Comparison of ENCODE assay signal across 16 cellular contexts in genomic region chr7:138458576-138459234, GRCh38. TPM values are rescaled to one million over a fixed set of nuclear protein-coding genes. Genes with fewer than 3 reads are reported as not detected.
A peak's percentile ranks its signal among the peaks of the same experiment; 100 is the strongest.
DNase-seq lines count a peak whose midpoint lies in the region; ATAC-seq, FAIRE-seq and TF ChIP-seq lines count a peak whose summit lies in the region.
"Had no signal": no experiment of that assay in that cellular context is flagged by ENCODE, and none has a peak within 500 bp of the region (broad histone marks: within the 10 kb centered on the region; RNA-seq: fewer than 3 reads in every experiment).

No MANE protein-coding gene starts in this region.

- H4K20me1 ChIP-seq in GM23248 (ENCODE audit: insufficient read depth), result no peaks in the 10 kb centered on the region
- H4K20me1 ChIP-seq in endothelial cell of umbilical vein (replicated peaks; ENCODE audit: control insufficient read depth, extremely low read depth, insufficient read depth, low read length), result no peaks in the 10 kb centered on the region

- H3K9me1 ChIP-seq in endothelial cell of umbilical vein (replicated peaks; ENCODE audit: control insufficient read depth, extremely low read depth, insufficient read depth, low read length), result no peaks in the 10 kb centered on the region

- dilution Hi-C loops in endothelial cell of umbilical vein (cut with MboI; ENCODE audit: extremely low pct_ligation_motif_present, low sequenced_read_pairs), result no loop called here

- H3K4me2 ChIP-seq in GM23248 (ENCODE audit: unreplicated experiment) (peak overlapping the region; percentile 84), endothelial cell of umbilical vein (ENCODE audit: insufficient read depth, low read length) (peak overlapping the region; percentile 88)

- TF ChIP-seq CTCF in endothelial cell of umbilical vein (IDR thresholded peaks at IDR 0.05; ENCODE audit: extremely low read depth in 1 of 2, insufficient read depth in 1 of 2, low read depth in 1 of 2, low read length in 2 of 2) (no peak), psoas muscle (IDR thresholded peaks at IDR 0.05) (no peak)

- no TSS peak for BruUV-seq in endothelial cell of umbilical vein (replicated peaks; lab: Mats Ljungman, UMichigan)

- H3K27ac Mint-ChIP-seq in natural killer cell treated with Interleukin-12 subunit alpha and Interleukin-12 subunit beta and Interleukin-15 and Interleukin-18, amount 100 ng/mL, for 72 hours, result peak overlapping the region in 1 of 2 donors; percentile 52

- ATAC-seq in natural killer cell treated with Interleukin-12 subunit alpha and Interleukin-12 subunit beta and Interleukin-15 and Interleukin-18, amount 100 ng/mL, for 72 hours, result no peak
- ATAC-seq in esophagus mucosa (no peak), psoas muscle (no peak), GM21717 (IDR thresholded peaks at IDR 0.05; ENCODE audit: unreplicated experiment) (no peak)
- ATAC-seq: effector memory CD8-positive, alpha-beta T cell; left lobe of liver had no signal

- no peak for TF ChIP-seq POLR2A in endothelial cell of umbilical vein (IDR thresholded peaks at IDR 0.05; ENCODE audit: low read depth, low read length)

- H3K4me1 ChIP-seq in GM23248 (ENCODE audit: insufficient read depth), result peaks cover 6% of the 10 kb centered on the region; the same call in 1 of the 2 replicates
- H3K4me1 ChIP-seq in NT2/D1 (ENCODE audit: insufficient read depth, insufficient read length), result no peaks in the 10 kb centered on the region
- H3K4me1 ChIP-seq in endothelial cell of umbilical vein (ENCODE audit: control insufficient read depth, extremely low read depth, insufficient read depth, low read length), result peaks cover 5% of the 10 kb centered on the region
- H3K4me1 ChIP-seq in psoas muscle, result peaks cover 2% of the 10 kb centered on the region

- peaks cover 3 to 9% of the 10 kb centered on the region in 2 donors for H3K27me3 Mint-ChIP-seq in natural killer cell treated with Interleukin-12 subunit alpha and Interleukin-12 subunit beta and Interleukin-15 and Interleukin-18, amount 100 ng/mL, for 72 hours
- H3K27me3 Mint-ChIP-seq: effector memory CD8-positive, alpha-beta T cell had no signal

- in situ Hi-C loops in GM23248 (cut with MboI), result no loop called here

- DNase-seq in GM23248 (no peak), NT2/D1 (ENCODE audit: low read depth, low spot score) (peak; percentile 87), endothelial cell of umbilical vein (ENCODE audit: low read depth, low spot score) (no peak), psoas muscle (no peak), NCI-H146 treated with DMSO at 0.1 percent for 48 hours (lab: John Stamatoyannopoulos, UW; ENCODE audit: unreplicated experiment) (no peak)
- no peak for DNase-seq in natural killer cell treated with Interleukin-12 subunit alpha and Interleukin-12 subunit beta and Interleukin-15 and Interleukin-18, amount 100 ng/mL, for 72 hours (ENCODE audit: low spot score)
- DNase-seq: activated T-cell treated with anti-CD3 and anti-CD28 coated beads, Interleukin-2, amount 50 U/mL, for 1 hour; CD4-positive, CD25-positive, alpha-beta regulatory T cell; effector memory CD8-positive, alpha-beta T cell; GF-D8; NCI-H2081 treated with DMSO at 0.1 percent for 48 hours; NK-92 treated with Interleukin-12 subunit alpha and Interleukin-12 subunit beta, amount 100 ng/mL, for 24 hours had no signal

- H3K9me3 ChIP-seq in GM23248 (ENCODE audit: low read depth) (no peaks in the 10 kb centered on the region), NT2/D1 (ENCODE audit: insufficient read depth, low read length) (peaks cover 12% of the 10 kb centered on the region; the same call in 1 of the 2 replicates), endothelial cell of umbilical vein (replicated peaks; ENCODE audit: control insufficient read depth, insufficient read depth, low read length) (no peaks in the 10 kb centered on the region), psoas muscle (no peaks in the 10 kb centered on the region)
- H3K9me3 ChIP-seq: gastroesophageal sphincter had no signal

- H3K27ac ChIP-seq in GM23248, result no peak overlapping the region
- H3K27ac ChIP-seq in endothelial cell of umbilical vein (ENCODE audit: insufficient read depth, low read depth, low read length), result no peak overlapping the region
- no peak overlapping the region for H3K27ac ChIP-seq in psoas muscle

- H3K9me2 ChIP-seq in GM23248 (ENCODE audit: insufficient read depth), result no peaks in the 10 kb centered on the region

- WGBS in GM23248 (ENCODE audit: low coverage in 1 of 2, low lambda C conversion rate in 2 of 2, missing lambda C conversion rate in 2 of 2), 2 experiments, result 39 to 40% methylated on average over 13 of the region's 13 CpGs
- whole genome bisulfite sequencing in psoas muscle, 3 donors, result 73 to 77% (median 76%) methylated on average over 13 of the region's 13 CpGs

- H3K79me2 ChIP-seq in GM23248 (ENCODE audit: insufficient read depth) (peaks cover 23% of the 10 kb centered on the region), endothelial cell of umbilical vein (ENCODE audit: control insufficient read depth, insufficient read depth, low read length) (peaks cover 24% of the 10 kb centered on the region)

- intact Hi-C loops in endothelial cell of umbilical vein (cut with micrococcal nuclease), result no loop called here
- intact Hi-C loops in psoas muscle (cut with DNase I), result no loop called here

- peaks cover 12 to 28% of the 10 kb centered on the region in 2 donors for H3K4me1 Mint-ChIP-seq in natural killer cell treated with Interleukin-12 subunit alpha and Interleukin-12 subunit beta and Interleukin-15 and Interleukin-18, amount 100 ng/mL, for 72 hours (ENCODE audit: low read depth in 2 of 2)

- H2AFZ ChIP-seq in GM23248 (peak overlapping the region; percentile 90), endothelial cell of umbilical vein (ENCODE audit: low read depth, low read length) (no peak overlapping the region)

- POLR2A ChIA-PET in endothelial cell of umbilical vein (lab: Charles Lee), result no interaction called here

- H3K36me3 ChIP-seq in GM23248 (ENCODE audit: low read depth) (no peaks in the 10 kb centered on the region), NT2/D1 (ENCODE audit: insufficient read depth, insufficient read length, low read length) (peaks cover 8% of the 10 kb centered on the region), endothelial cell of umbilical vein (ENCODE audit: control insufficient read depth in 2 of 2, extremely low read depth in 1 of 2, insufficient read depth in 2 of 2, low read length in 2 of 2) (no peaks in the 10 kb centered on the region), psoas muscle (ENCODE audit: insufficient read depth in 1 of 2, low read depth in 1 of 2) (no peaks in the 10 kb centered on the region)
- H3K36me3 ChIP-seq: gastroesophageal sphincter had no signal

- peak overlapping the region; percentile 43 for H3K4me3 Mint-ChIP-seq in natural killer cell treated with Interleukin-12 subunit alpha and Interleukin-12 subunit beta and Interleukin-15 and Interleukin-18, amount 100 ng/mL, for 72 hours

- H3K9ac ChIP-seq in GM23248 (no peak overlapping the region), NT2/D1 (ENCODE audit: insufficient read length, low read depth) (no peak overlapping the region), endothelial cell of umbilical vein (replicated peaks; ENCODE audit: extremely low read depth, insufficient read depth, low read length) (no peak overlapping the region)

- H3K9me3 Mint-ChIP-seq in natural killer cell treated with Interleukin-12 subunit alpha and Interleukin-12 subunit beta and Interleukin-15 and Interleukin-18, amount 100 ng/mL, for 72 hours, result no peaks in the 10 kb centered on the region
- H3K9me3 Mint-ChIP-seq: effector memory CD8-positive, alpha-beta T cell had no signal

- peak overlapping the region; percentile 79 for H3K4me3 ChIP-seq in GM23248
- no peak overlapping the region for H3K4me3 ChIP-seq in NT2/D1 (ENCODE audit: insufficient read length, low read depth)
- H3K4me3 ChIP-seq in endothelial cell of umbilical vein (replicated peaks in 1 of 3; ENCODE audit: insufficient read depth in 1 of 3, low read depth in 1 of 3, low read length in 3 of 3), result no peak overlapping the region
- no peak overlapping the region for H3K4me3 ChIP-seq in psoas muscle

- CTCF ChIA-PET in endothelial cell of umbilical vein (lab: Charles Lee), result no interaction called here

- H3K27me3 ChIP-seq in GM23248 (replicated peaks; ENCODE audit: insufficient read depth) (no peaks in the 10 kb centered on the region), NT2/D1 (ENCODE audit: insufficient read depth, insufficient read length) (no peaks in the 10 kb centered on the region), endothelial cell of umbilical vein (ENCODE audit: control insufficient read depth in 2 of 2, insufficient read depth in 2 of 2, low read length in 2 of 2) (no peaks in the 10 kb centered on the region), psoas muscle (ENCODE audit: insufficient read depth in 3 of 3, low read length in 2 of 3) (peaks cover 0 to 2% (median 0%) of the 10 kb centered on the region in 3 donors)
- H3K27me3 ChIP-seq: gastroesophageal sphincter had no signal

- no peaks in the 10 kb centered on the region for H3K36me3 Mint-ChIP-seq in natural killer cell treated with Interleukin-12 subunit alpha and Interleukin-12 subunit beta and Interleukin-15 and Interleukin-18, amount 100 ng/mL, for 72 hours
- H3K36me3 Mint-ChIP-seq: CD4-positive, CD25-positive, alpha-beta regulatory T cell had no signal

- H3F3A ChIP-seq in GM23248 (ENCODE audit: insufficient read depth), result peaks cover 5% of the 10 kb centered on the region

- no peak for FAIRE-seq in endothelial cell of umbilical vein (lab: Jason Lieb, UNC)

TF ChIP-seq in endothelial cell of umbilical vein, 7 proteins besides CTCF, POLR2A, EP300 and RAD21 (continues in another document):
- TF ChIP-seq MYC (IDR thresholded peaks at IDR 0.05; ENCODE audit: low read depth, low read length) (no peak), MAX (IDR thresholded peaks at IDR 0.05; ENCODE audit: insufficient read depth, insufficient read length) (no peak)

RNA-seq across cellular contexts. Expression of gene TRIM24, which starts 1.4 kb away (rescaled TPM):
- total RNA-seq in GM23248 (2014; rRNA removed; shearing (Covaris generic)), result 6.4 and 7.5 TPM in 2 replicates
- polyA plus RNA-seq in GM23248 (2016; fragmentation: Nextera tagmentation; extraction: Ambion mirVana) (3.4 and 3.8 TPM in 2 replicates), endothelial cell of umbilical vein (7.6 and 9.1 TPM in 2 replicates), psoas muscle (10 to 100 TPM in 2 of 3 donors, 1 to 10 TPM in 1; 4.7 to 11.3 (median 10.6) TPM)
- total RNA-seq in endothelial cell of umbilical vein (25.4 and 26.1 TPM in 2 replicates), esophagus mucosa (9.2 TPM), psoas muscle (10 to 100 TPM; 15.0 to 21.4 (median 17.9) TPM)
- polyA plus RNA-seq in endothelial cell of umbilical vein (2011; cell fraction: cytosol; rRNA removed), result 8.6 and 9.1 TPM in 2 replicates
- 12.3 and 13.7 TPM in 2 replicates for polyA plus RNA-seq in endothelial cell of umbilical vein (2011; cell fraction: nucleus; rRNA removed)
- polyA plus RNA-seq in endothelial cell of umbilical vein (2012), result 7.2 and 13.2 TPM in 2 replicates
- 23.3 and 27.9 TPM in 2 replicates for polyA minus RNA-seq in endothelial cell of umbilical vein
- polyA minus RNA-seq in endothelial cell of umbilical vein (2011; cell fraction: cytosol; rRNA and poly(A)+ RNA removed), result 15.8 TPM
- 26.1 and 40.2 TPM in 2 replicates for polyA minus RNA-seq in endothelial cell of umbilical vein (2011; cell fraction: nucleus; rRNA and poly(A)+ RNA removed)
- total RNA-seq in natural killer cell treated with Interleukin-12 subunit alpha and Interleukin-12 subunit beta and Interleukin-15 and Interleukin-18, amount 100 ng/mL, for 72 hours, result 10 to 100 TPM; 15.2 to 26.2 TPM
